Comparison of ENCODE assay signal across 1 cellular context in genomic region chr13:28136916-28137315, GRCh38.
TF ChIP-seq lines count a peak whose summit lies in the region.

No MANE protein-coding gene starts in this region.

TF ChIP-seq in GM23338, 12 proteins besides CTCF, POLR2A, EP300 and RAD21 (continued from another document):
- TF ChIP-seq ZNF462 (CRISPR knock-in tag; IDR thresholded peaks at IDR 0.05) (no peak), EZH2 (IDR thresholded peaks at IDR 0.05; ENCODE audit: low read depth, unreplicated experiment) (no peak), EZH2phosphoT487 (IDR thresholded peaks at IDR 0.05; ENCODE audit: unreplicated experiment) (no peak), CREB1 (CRISPR knock-in tag; IDR thresholded peaks at IDR 0.05; ENCODE audit: low read depth) (no peak), NANOG (IDR thresholded peaks at IDR 0.05; ENCODE audit: borderline replicate concordance) (no peak), ZNF331 (CRISPR knock-in tag; IDR thresholded peaks at IDR 0.05; ENCODE audit: low read depth) (no peak)
